Comparison of ENCODE assay signal across 1 cellular context in the genomic region with DNA sequence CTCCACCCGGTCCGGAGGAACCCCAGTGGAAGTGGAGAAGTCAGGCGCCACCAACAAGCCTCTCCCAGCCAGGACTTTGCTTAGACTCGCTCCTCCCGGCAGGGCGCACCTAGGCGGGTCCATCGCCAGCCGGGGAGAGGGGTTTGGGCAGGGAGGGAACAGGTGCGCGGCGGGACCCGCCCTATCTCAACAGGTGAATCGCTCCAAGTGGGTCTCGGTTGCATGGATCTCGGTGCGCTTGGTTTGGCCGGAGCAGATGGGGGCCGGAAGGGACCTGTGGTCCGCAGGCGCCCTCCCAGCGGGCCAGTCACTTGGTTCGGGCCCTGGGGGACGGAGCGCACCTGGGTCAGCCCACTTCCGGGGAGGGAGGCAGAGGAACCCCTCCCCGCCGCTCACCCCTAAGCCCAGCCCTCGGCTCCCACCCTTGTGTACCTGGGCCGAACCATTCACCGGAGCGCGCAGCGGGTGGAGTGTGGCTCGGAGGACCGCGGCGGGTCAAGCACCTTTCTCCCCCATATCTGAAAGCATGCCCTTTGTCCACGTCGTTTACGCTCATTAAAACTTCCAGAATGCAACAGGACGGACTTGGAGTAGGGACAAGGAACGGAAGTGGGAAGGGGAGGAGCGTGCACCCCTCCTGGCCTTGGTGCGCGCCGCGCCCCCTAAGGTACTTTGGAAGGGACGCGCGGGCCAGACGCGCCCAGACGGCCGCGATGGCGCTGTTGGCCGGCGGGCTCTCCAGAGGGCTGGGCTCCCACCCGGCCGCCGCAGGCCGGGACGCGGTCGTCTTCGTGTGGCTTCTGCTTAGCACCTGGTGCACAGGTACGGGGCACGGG.
A peak's percentile ranks its signal among the peaks of the same experiment; 100 is the strongest.
TF ChIP-seq lines count a peak whose summit lies in the region.

Gene LSR, plus strand, starts transcription at position 693 of the 836 bp plus-strand sequence. Its CDS starts 21 bp downstream, at position 714.

TF ChIP-seq in K562, 482 proteins besides CTCF, POLR2A, EP300 and RAD21 (continued from another document and continues in another):
- TF ChIP-seq ARID4B (CRISPR knock-in tag; IDR thresholded peaks at IDR 0.05) (peak; percentile 71; the same call in 1 of the 2 replicates), TBL1XR1 (IDR thresholded peaks at IDR 0.05; ENCODE audit: low read length in 2 of 2) (peak in 1 of 2 experiments; percentile 5; a peak in 1 of 4 replicates), SRF (CRISPR knock-in tag; IDR thresholded peaks at IDR 0.05) (peak in 1 of 2 experiments; percentile 33; a peak in 1 of 4 replicates), HOXB6 (CRISPR knock-in tag; IDR thresholded peaks at IDR 0.05; ENCODE audit: borderline replicate concordance) (no peak), MTA1 (IDR thresholded peaks at IDR 0.05; ENCODE audit: borderline replicate concordance) (0 out of 2 replicates have a peak, but pooled peaks have one; percentile 17), JUNB (CRISPR knock-in tag; conservative IDR thresholded peaks at IDR 0.05) (no peak), FUS (optimal IDR thresholded peaks at IDR 0.05; ENCODE audit: low read depth, low read length) (no peak), DLX4 (CRISPR knock-in tag; IDR thresholded peaks at IDR 0.05) (no peak), ESRRA (IDR thresholded peaks at IDR 0.05; ENCODE audit: borderline replicate concordance, low read depth) (no peak; the same call in none of the 2 replicates), TSC22D4 (tag; IDR thresholded peaks at IDR 0.05) (no peak), E2F6 (IDR thresholded peaks at IDR 0.05; ENCODE audit: borderline replicate concordance in 1 of 2, extremely low read depth in 1 of 2, insufficient read depth in 1 of 2, insufficient read length in 1 of 2, low read depth in 1 of 2, low read length in 1 of 2, poor library complexity in 1 of 2, severe bottlenecking in 1 of 2) (peak in 1 of 2 experiments; percentile 26), NONO (IDR thresholded peaks at IDR 0.05; ENCODE audit: low read depth in 2 of 2, low read length in 1 of 2) (peak; percentile 99), FOXA3 (CRISPR knock-in tag; conservative IDR thresholded peaks at IDR 0.05 in 1 of 2, IDR thresholded peaks at IDR 0.05 in 1 of 2) (peak; percentile 97 to 98), SRSF9 (IDR thresholded peaks at IDR 0.05; ENCODE audit: borderline replicate concordance, low read depth, low read length) (no peak), ZNF41 (CRISPR knock-in tag; conservative IDR thresholded peaks at IDR 0.05) (no peak; the same call in 1 of the 2 replicates), ELF1 (tag; IDR thresholded peaks at IDR 0.05) (peak; percentile 78), ZFP1 (CRISPR knock-in tag; IDR thresholded peaks at IDR 0.05) (no peak), PCBP1 (IDR thresholded peaks at IDR 0.05; ENCODE audit: low read depth, low read length, poor library complexity, severe bottlenecking) (peak; percentile 58), L3MBTL2 (IDR thresholded peaks at IDR 0.05) (0 out of 2 replicates have a peak, but pooled peaks have one; percentile 35), FOXK2 (conservative IDR thresholded peaks at IDR 0.05 in 1 of 2, IDR thresholded peaks at IDR 0.05 in 1 of 2; ENCODE audit: low read depth in 2 of 2) (peak; percentile 99 to 100), JUND (IDR thresholded peaks at IDR 0.05; ENCODE audit: borderline replicate concordance, low read depth, low read length) (peak; percentile 94), JUND (tag; IDR thresholded peaks at IDR 0.05; ENCODE audit: borderline replicate concordance, low read depth, low read length) (no peak; the same call in 2 of the 3 replicates), BCL6 (CRISPR knock-in tag; IDR thresholded peaks at IDR 0.05) (no peak), ZNF512 (tag; IDR thresholded peaks at IDR 0.05) (no peak), SNRNP70 (optimal IDR thresholded peaks at IDR 0.05; ENCODE audit: low read depth, low read length) (no peak), MTA3 (IDR thresholded peaks at IDR 0.05; ENCODE audit: borderline replicate concordance) (peak; percentile 63; the same call in 1 of the 2 replicates), MIER1 (IDR thresholded peaks at IDR 0.05; ENCODE audit: low read depth) (peak; percentile 61; the same call in 1 of the 2 replicates), SMAD2 (IDR thresholded peaks at IDR 0.05; ENCODE audit: low read depth, low read length) (no peak), GATAD2A (IDR thresholded peaks at IDR 0.05) (0 out of 2 replicates have a peak, but pooled peaks have one; percentile 20)
- TF ChIP-seq, protein P1, sequence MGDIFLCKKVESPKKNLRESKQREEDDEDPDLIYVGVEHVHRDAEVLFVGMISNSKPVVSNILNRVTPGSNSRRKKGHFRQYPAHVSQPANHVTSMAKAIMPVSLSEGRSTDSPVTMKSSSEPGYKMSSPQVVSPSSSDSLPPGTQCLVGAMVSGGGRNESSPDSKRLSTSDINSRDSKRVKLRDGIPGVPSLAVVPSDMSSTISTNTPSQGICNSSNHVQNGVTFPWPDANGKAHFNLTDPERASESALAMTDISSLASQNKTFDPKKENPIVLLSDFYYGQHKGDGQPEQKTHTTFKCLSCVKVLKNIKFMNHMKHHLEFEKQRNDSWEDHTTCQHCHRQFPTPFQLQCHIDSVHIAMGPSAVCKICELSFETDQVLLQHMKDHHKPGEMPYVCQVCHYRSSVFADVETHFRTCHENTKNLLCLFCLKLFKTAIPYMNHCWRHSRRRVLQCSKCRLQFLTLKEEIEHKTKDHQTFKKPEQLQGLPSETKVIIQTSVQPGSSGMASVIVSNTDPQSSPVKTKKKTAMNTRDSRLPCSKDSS (IDR thresholded peaks at IDR 0.05; ENCODE audit: low read depth, partially characterized antibody) = no peak
- TF ChIP-seq, protein P2, sequence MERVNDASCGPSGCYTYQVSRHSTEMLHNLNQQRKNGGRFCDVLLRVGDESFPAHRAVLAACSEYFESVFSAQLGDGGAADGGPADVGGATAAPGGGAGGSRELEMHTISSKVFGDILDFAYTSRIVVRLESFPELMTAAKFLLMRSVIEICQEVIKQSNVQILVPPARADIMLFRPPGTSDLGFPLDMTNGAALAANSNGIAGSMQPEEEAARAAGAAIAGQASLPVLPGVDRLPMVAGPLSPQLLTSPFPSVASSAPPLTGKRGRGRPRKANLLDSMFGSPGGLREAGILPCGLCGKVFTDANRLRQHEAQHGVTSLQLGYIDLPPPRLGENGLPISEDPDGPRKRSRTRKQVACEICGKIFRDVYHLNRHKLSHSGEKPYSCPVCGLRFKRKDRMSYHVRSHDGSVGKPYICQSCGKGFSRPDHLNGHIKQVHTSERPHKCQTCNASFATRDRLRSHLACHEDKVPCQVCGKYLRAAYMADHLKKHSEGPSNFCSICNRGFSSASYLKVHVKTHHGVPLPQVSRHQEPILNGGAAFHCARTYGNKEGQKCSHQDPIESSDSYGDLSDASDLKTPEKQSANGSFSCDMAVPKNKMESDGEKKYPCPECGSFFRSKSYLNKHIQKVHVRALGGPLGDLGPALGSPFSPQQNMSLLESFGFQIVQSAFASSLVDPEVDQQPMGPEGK (CRISPR knock-in tag; IDR thresholded peaks at IDR 0.05; ENCODE audit: borderline replicate concordance) = no peak
- TF ChIP-seq, protein P3, sequence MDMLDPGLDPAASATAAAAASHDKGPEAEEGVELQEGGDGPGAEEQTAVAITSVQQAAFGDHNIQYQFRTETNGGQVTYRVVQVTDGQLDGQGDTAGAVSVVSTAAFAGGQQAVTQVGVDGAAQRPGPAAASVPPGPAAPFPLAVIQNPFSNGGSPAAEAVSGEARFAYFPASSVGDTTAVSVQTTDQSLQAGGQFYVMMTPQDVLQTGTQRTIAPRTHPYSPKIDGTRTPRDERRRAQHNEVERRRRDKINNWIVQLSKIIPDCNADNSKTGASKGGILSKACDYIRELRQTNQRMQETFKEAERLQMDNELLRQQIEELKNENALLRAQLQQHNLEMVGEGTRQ (CRISPR knock-in tag; IDR thresholded peaks at IDR 0.05) = no peak
- TF ChIP-seq, protein P4, sequence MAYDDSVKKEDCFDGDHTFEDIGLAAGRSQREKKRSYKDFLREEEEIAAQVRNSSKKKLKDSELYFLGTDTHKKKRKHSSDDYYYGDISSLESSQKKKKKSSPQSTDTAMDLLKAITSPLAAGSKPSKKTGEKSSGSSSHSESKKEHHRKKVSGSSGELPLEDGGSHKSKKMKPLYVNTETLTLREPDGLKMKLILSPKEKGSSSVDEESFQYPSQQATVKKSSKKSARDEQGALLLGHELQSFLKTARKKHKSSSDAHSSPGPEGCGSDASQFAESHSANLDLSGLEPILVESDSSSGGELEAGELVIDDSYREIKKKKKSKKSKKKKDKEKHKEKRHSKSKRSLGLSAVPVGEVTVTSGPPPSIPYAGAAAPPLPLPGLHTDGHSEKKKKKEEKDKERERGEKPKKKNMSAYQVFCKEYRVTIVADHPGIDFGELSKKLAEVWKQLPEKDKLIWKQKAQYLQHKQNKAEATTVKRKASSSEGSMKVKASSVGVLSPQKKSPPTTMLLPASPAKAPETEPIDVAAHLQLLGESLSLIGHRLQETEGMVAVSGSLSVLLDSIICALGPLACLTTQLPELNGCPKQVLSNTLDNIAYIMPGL (CRISPR knock-in tag; IDR thresholded peaks at IDR 0.05) = 0 out of 2 replicates have a peak, but pooled peaks have one; percentile 33
- TF ChIP-seq, protein P5, sequence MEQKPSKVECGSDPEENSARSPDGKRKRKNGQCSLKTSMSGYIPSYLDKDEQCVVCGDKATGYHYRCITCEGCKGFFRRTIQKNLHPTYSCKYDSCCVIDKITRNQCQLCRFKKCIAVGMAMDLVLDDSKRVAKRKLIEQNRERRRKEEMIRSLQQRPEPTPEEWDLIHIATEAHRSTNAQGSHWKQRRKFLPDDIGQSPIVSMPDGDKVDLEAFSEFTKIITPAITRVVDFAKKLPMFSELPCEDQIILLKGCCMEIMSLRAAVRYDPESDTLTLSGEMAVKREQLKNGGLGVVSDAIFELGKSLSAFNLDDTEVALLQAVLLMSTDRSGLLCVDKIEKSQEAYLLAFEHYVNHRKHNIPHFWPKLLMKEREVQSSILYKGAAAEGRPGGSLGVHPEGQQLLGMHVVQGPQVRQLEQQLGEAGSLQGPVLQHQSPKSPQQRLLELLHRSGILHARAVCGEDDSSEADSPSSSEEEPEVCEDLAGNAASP (IDR thresholded peaks at IDR 0.05) = no peak
